8 cellular contexts compared by ENCODE assay signal in genomic region chr4:83490876-83491450, GRCh38. TPM values are rescaled to one million over a fixed set of nuclear protein-coding genes. Genes with fewer than 3 reads are reported as not detected.
A peak's percentile ranks its signal among the peaks of the same experiment; 100 is the strongest.
DNase-seq lines count a peak whose midpoint lies in the region; ATAC-seq and TF ChIP-seq lines count a peak whose summit lies in the region.

No MANE protein-coding gene starts in this region.

- no peak overlapping the region for H3K27ac ChIP-seq in right lobe of liver

- no peaks in the 10 kb centered on the region for H3K9me3 ChIP-seq in right lobe of liver

- peak; percentile 71 for TF ChIP-seq RAD21 in Ishikawa (IDR thresholded peaks at IDR 0.05; ENCODE audit: low read depth)

- no peak for TF ChIP-seq EP300 in Ishikawa (IDR thresholded peaks at IDR 0.05; ENCODE audit: borderline replicate concordance)

- no peak for TF ChIP-seq POLR2A in right lobe of liver (IDR thresholded peaks at IDR 0.05)

- WGBS in right lobe of liver (ENCODE audit: insufficient coverage, low coverage, low lambda C conversion rate, missing lambda C conversion rate): 14% methylated on average over 1 of the region's 1 CpG

- ATAC-seq in GM21367 (IDR thresholded peaks at IDR 0.05; ENCODE audit: unreplicated experiment) (peak; percentile 72), right lobe of liver (peak in 1 of 4 donors; percentile 34)

- intact Hi-C loops in right lobe of liver (cut with DNase I): no loop called here

- DNase-seq in NCI-H82 (lab: John Stamatoyannopoulos, UW) (peak; percentile 27), NCI-H82 treated with DMSO at 0.1 percent for 48 hours (lab: John Stamatoyannopoulos, UW; ENCODE audit: unreplicated experiment) (no peak), astrocyte of the hippocampus (ENCODE audit: low read depth, low spot score) (peak; percentile 47), right lobe of liver (no peak), NCI-H226 (no peak), islet precursor cell (no peak)

- H3K4me3 ChIP-seq in right lobe of liver: no peak overlapping the region

- peak; percentile 41 to 52 (median 49) for TF ChIP-seq CTCF in right lobe of liver (IDR thresholded peaks at IDR 0.05)

- H3K4me1 ChIP-seq in right lobe of liver: peaks cover 0 to 9% (median 0%) of the 10 kb centered on the region in 4 donors

- no peaks in the 10 kb centered on the region for H3K36me3 ChIP-seq in right lobe of liver

- no peaks in the 10 kb centered on the region for H3K27me3 ChIP-seq in right lobe of liver

TF ChIP-seq in Ishikawa, 13 proteins besides CTCF, POLR2A, EP300 and RAD21:
- TF ChIP-seq TEAD4 (IDR thresholded peaks at IDR 0.05): no peak

RNA-seq across cellular contexts. Expression of gene ABRAXAS1, which starts 6.1 kb away (rescaled TPM):
- total RNA-seq in right lobe of liver: 1 to 10 TPM; 1.6 to 3.3 (median 2.6) TPM

RNA-seq across cellular contexts. Expression of gene MRPS18C, which starts 35.1 kb away (rescaled TPM):
- total RNA-seq in right lobe of liver: 10 to 100 TPM; 22.4 to 29.1 (median 24.1) TPM

RNA-seq across cellular contexts. Expression of gene HELQ, which starts 35.3 kb away (rescaled TPM):
- total RNA-seq in right lobe of liver: 1 to 10 TPM; 5.6 to 8.0 (median 7.5) TPM

RNA-seq across cellular contexts. Expression of gene GPAT3, which starts 44.9 kb away (rescaled TPM):
- total RNA-seq in right lobe of liver: 1 to 10 TPM; 5.1 to 9.0 (median 5.7) TPM

Comparison
In these comparisons a context has a peak if more than half of its experiments do, and no peak if none do; other contexts are left out.
1. DNase-seq: peak in NCI-H82 (single experiment) and astrocyte of the hippocampus (single experiment); none in NCI-H82 treated with DMSO at 0.1 percent for 48 hours (single experiment), right lobe of liver (0 of 3), NCI-H226 (single experiment) and islet precursor cell (single experiment).